ENCODE assay signal across 8 cellular contexts in genomic region chr16:53433509-53433908, GRCh38. TPM values are rescaled to one million over a fixed set of nuclear protein-coding genes. Genes with fewer than 3 reads are reported as not detected.
DNase-seq lines count a peak whose midpoint lies in the region; ATAC-seq, FAIRE-seq and TF ChIP-seq lines count a peak whose summit lies in the region.

No MANE protein-coding gene starts in this region.

- H3K27me3 Mint-ChIP-seq in activated naive CD4-positive, alpha-beta T cell treated with anti-CD3 and anti-CD28 coated beads, Interleukin-2, amount 10 ng/mL, durations not matched to agents 7 days and 5 days: peaks cover 9% of the 10 kb centered on the region

- peak overlapping the region; percentile 89; the same call in 1 of the 2 replicates for H3K4me3 ChIP-seq in GM12878
- no peak overlapping the region for H3K4me3 ChIP-seq in lung
- H3K4me3 ChIP-seq in upper lobe of left lung: peak overlapping the region in 3 of 4 donors; percentile 82 to 96 (median 94)
- no peak overlapping the region for H3K4me3 ChIP-seq in small intestine (ENCODE audit: low read depth in 1 of 2, low read length in 2 of 2)

- no peak for DNase-seq in activated naive CD4-positive, alpha-beta T cell treated with anti-CD3 and anti-CD28 coated beads, Interleukin-2, amount 10 ng/mL, durations not matched to agents 7 days and 5 days
- no peak for DNase-seq in activated naive CD4-positive, alpha-beta T cell treated with anti-CD3 and anti-CD28 coated beads, Interleukin-2, amount 50 U/mL, for 16 hours
- DNase-seq in GM12878 (ENCODE audit: low read depth, low spot score) (no peak), lung (ENCODE audit: low spot score) (peak; percentile 61), upper lobe of left lung (peak in 1 of 2 donors; percentile 57), midbrain (lab: John Stamatoyannopoulos, UW) (no peak), small intestine (no peak)

- ATAC-seq in GM12878 (no peak), lung (ENCODE audit: insufficient read depth, low FRiP score) (no peak), upper lobe of left lung (ENCODE audit: low FRiP score in 2 of 2) (peak in 1 of 2 donors; percentile 32), GM19395 (IDR thresholded peaks at IDR 0.05; ENCODE audit: unreplicated experiment) (no peak)

- no peaks in the 10 kb centered on the region for H4K20me1 ChIP-seq in GM12878 (ENCODE audit: control insufficient read depth, insufficient read depth)

- TF ChIP-seq CTCF in GM12878 (IDR thresholded peaks at IDR 0.05 in 2 of 3, conservative IDR thresholded peaks at IDR 0.05 in 1 of 3; ENCODE audit: control insufficient read depth in 2 of 3, extremely low read depth in 1 of 3, insufficient read depth in 1 of 3, low read depth in 3 of 3, low read length in 3 of 3): no peak
- no peak for TF ChIP-seq CTCF in lung (IDR thresholded peaks at IDR 0.05; ENCODE audit: control extremely low read depth, extremely low read depth)
- no peak for TF ChIP-seq CTCF in upper lobe of left lung (IDR thresholded peaks at IDR 0.05)

- H3K9ac ChIP-seq in GM12878 (ENCODE audit: control insufficient read depth, insufficient read depth, low read length): no peak overlapping the region

- H3K4me1 ChIP-seq in GM12878 (ENCODE audit: control insufficient read depth, insufficient read depth, low read length): no peaks in the 10 kb centered on the region
- no peaks in the 10 kb centered on the region for H3K4me1 ChIP-seq in lung (ENCODE audit: control insufficient read depth in 2 of 2, insufficient read depth in 2 of 2, low read length in 2 of 2)
- peaks cover 7 to 21% (median 15%) of the 10 kb centered on the region in 4 donors for H3K4me1 ChIP-seq in upper lobe of left lung
- H3K4me1 ChIP-seq in small intestine (ENCODE audit: control insufficient read depth in 2 of 2, insufficient read depth in 1 of 2, low read depth in 1 of 2, low read length in 1 of 2): peaks cover 0 to 4% of the 10 kb centered on the region in 2 donors

- peaks cover 37% of the 10 kb centered on the region for H3K4me1 Mint-ChIP-seq in activated naive CD4-positive, alpha-beta T cell treated with anti-CD3 and anti-CD28 coated beads, Interleukin-2, amount 10 ng/mL, durations not matched to agents 7 days and 5 days

- SMC1A ChIA-PET in GM12878 (lab: Charles Lee; ENCODE audit: uncharacterized antibody, unreplicated experiment): interaction anchor here (0.6 to 1.9 kb wide), 3 partner anchors 25 to 79 kb away, joined by 3 to 4 read pairs (median 3); no protein-coding TSS in a partner anchor

- CTCF ChIA-PET in activated naive CD4-positive, alpha-beta T cell treated with anti-CD3 and anti-CD28 coated beads, Interleukin-2, amount 10 ng/mL, durations not matched to agents 7 days and 5 days (lab: Charles Lee): interaction anchor here (1.0 kb wide), 1 partner anchor 70 kb away, joined by 5 read pairs; no protein-coding TSS in a partner anchor
- CTCF ChIA-PET in GM12878 (lab: Yijun Ruan, JAX): no interaction called here

- peaks cover 36% of the 10 kb centered on the region for H3K79me2 ChIP-seq in GM12878 (ENCODE audit: control insufficient read depth, insufficient read depth, low read length)

- peak overlapping the region; percentile 85 for H3K27ac Mint-ChIP-seq in activated naive CD4-positive, alpha-beta T cell treated with anti-CD3 and anti-CD28 coated beads, Interleukin-2, amount 10 ng/mL, durations not matched to agents 7 days and 5 days

- 93% methylated on average over 7 of the region's 7 CpGs for WGBS in GM12878 (ENCODE audit: insufficient coverage, insufficient replicate concordance, low lambda C conversion rate, missing lambda C conversion rate)
- WGBS in lung, 2 donors: 73 to 81% methylated on average over 7 of the region's 7 CpGs
- WGBS in upper lobe of left lung, 2 donors: 59 to 66% methylated on average over 7 of the region's 7 CpGs
- WGBS in small intestine, 3 donors: 69 to 95% (median 82%) methylated on average over 7 of the region's 7 CpGs

- TF ChIP-seq POLR2A in GM12878 (IDR thresholded peaks at IDR 0.05; ENCODE audit: low read depth, low read length) (no peak), upper lobe of left lung (IDR thresholded peaks at IDR 0.05) (peak in 1 of 4 donors; percentile 30)

- intact Hi-C loops in GM12878 (cut with micrococcal nuclease; ENCODE audit: unreplicated experiment): no loop called here

- peaks cover 26% of the 10 kb centered on the region for H3K36me3 Mint-ChIP-seq in activated naive CD4-positive, alpha-beta T cell treated with anti-CD3 and anti-CD28 coated beads, Interleukin-2, amount 10 ng/mL, durations not matched to agents 7 days and 5 days

- H2AFZ ChIP-seq in GM12878 (ENCODE audit: control insufficient read depth, low read depth, low read length): peak overlapping the region; percentile 72

- peaks cover 6% of the 10 kb centered on the region for H3K9me3 Mint-ChIP-seq in activated naive CD4-positive, alpha-beta T cell treated with anti-CD3 and anti-CD28 coated beads, Interleukin-2, amount 10 ng/mL, durations not matched to agents 7 days and 5 days

- H3K27ac ChIP-seq in GM12878 (ENCODE audit: control insufficient read depth, insufficient read depth) (no peak overlapping the region), lung (ENCODE audit: low read depth in 1 of 2, low read length in 1 of 2) (peak overlapping the region in 1 of 2 donors; percentile 45), upper lobe of left lung (peak overlapping the region; percentile 96 to 99 (median 98)), small intestine (ENCODE audit: low read depth in 1 of 2, low read length in 1 of 2) (no peak overlapping the region)

- TF ChIP-seq EP300 in GM12878 (IDR thresholded peaks at IDR 0.05; ENCODE audit: borderline replicate concordance in 1 of 2, control insufficient read depth in 1 of 2, low read depth in 2 of 2, low read length in 2 of 2) (no peak), upper lobe of left lung (IDR thresholded peaks at IDR 0.05) (no peak)

- H3K27me3 ChIP-seq in GM12878 (replicated peaks in 1 of 2; ENCODE audit: control insufficient read depth in 2 of 2, insufficient read depth in 2 of 2, low read length in 1 of 2) (no peaks in the 10 kb centered on the region), lung (ENCODE audit: control insufficient read depth, insufficient read depth) (no peaks in the 10 kb centered on the region), upper lobe of left lung (no peaks in the 10 kb centered on the region), small intestine (ENCODE audit: control insufficient read depth in 2 of 2, insufficient read depth in 2 of 2, low read length in 2 of 2) (no peaks in the 10 kb centered on the region)

- TF ChIP-seq RAD21 in GM12878 (IDR thresholded peaks at IDR 0.05; ENCODE audit: insufficient read depth, low read depth, low read length): no peak

- H3K4me3 Mint-ChIP-seq in activated naive CD4-positive, alpha-beta T cell treated with anti-CD3 and anti-CD28 coated beads, Interleukin-2, amount 10 ng/mL, durations not matched to agents 7 days and 5 days: peak overlapping the region; percentile 80

- H3K9me3 ChIP-seq in GM12878 (replicated peaks; ENCODE audit: control insufficient read depth, insufficient read depth, low read length) (no peaks in the 10 kb centered on the region), lung (ENCODE audit: control insufficient read depth in 2 of 2, insufficient read depth in 1 of 2, low read length in 1 of 2) (no peaks in the 10 kb centered on the region), upper lobe of left lung (peaks cover 0 to 7% (median 3%) of the 10 kb centered on the region in 4 donors), small intestine (ENCODE audit: control insufficient read depth, low read depth) (no peaks in the 10 kb centered on the region)

- H3K4me2 ChIP-seq in GM12878 (ENCODE audit: control insufficient read depth, insufficient read depth): no peak overlapping the region; the same call in 1 of the 2 replicates

- no TSS peak for BruUV-seq in GM12878 (replicated peaks; lab: Mats Ljungman, UMichigan)

- FAIRE-seq in GM12878 (lab: Jason Lieb, UNC) (no peak), small intestine (lab: Jason Lieb, UNC) (no peak)

- in situ Hi-C loops in GM12878 (cut with MboI): no loop called here

- RAD21 ChIA-PET in GM12878 (lab: Charles Lee; ENCODE audit: unreplicated experiment): interaction anchor here (3.9 kb wide), 1 partner anchor 70 kb away, joined by 20 read pairs; the partner anchor contains the start of gene AKTIP

- H3K36me3 ChIP-seq in GM12878 (ENCODE audit: control insufficient read depth in 2 of 2, insufficient read depth in 2 of 2, low read length in 1 of 2) (no peaks in the 10 kb centered on the region), lung (ENCODE audit: control insufficient read depth in 2 of 2, insufficient read depth in 2 of 2, low read length in 2 of 2) (no peaks in the 10 kb centered on the region), upper lobe of left lung (no peaks in the 10 kb centered on the region), small intestine (ENCODE audit: control insufficient read depth in 2 of 2, insufficient read depth in 2 of 2, low read length in 2 of 2) (no peaks in the 10 kb centered on the region)

- POLR2A ChIA-PET in GM12878 (lab: Charles Lee): interaction anchor here (0.9 to 3.6 kb wide), 4 partner anchors 20 to 245 kb away, joined by 3 to 13 read pairs (median 4); partner anchors contain the start of gene AKTIP

TF ChIP-seq in GM12878, 131 proteins besides CTCF, POLR2A, EP300 and RAD21 (continues in another document):
- TF ChIP-seq SUZ12 (IDR thresholded peaks at IDR 0.05; ENCODE audit: unreplicated experiment) (no peak), TBL1XR1 (IDR thresholded peaks at IDR 0.05; ENCODE audit: low read depth, low read length) (no peak)

RNA-seq across cellular contexts. Expression of gene RBL2, which starts 0.8 kb away (rescaled TPM):
- 234 and 242 TPM in 2 replicates for total RNA-seq in GM12878 (2013; cell fraction: nucleolus; rRNA removed)
- total RNA-seq in GM12878 (2014; rRNA removed) (35.7 and 47.3 TPM in 2 replicates), GM12878 (2014; rRNA removed; fragmentation: Illumina TruSeq; extraction: Trizol) (34.9 and 35.4 TPM in 2 replicates), GM12878 (2021) (34.8 and 35.1 TPM in 2 replicates), lung (100 to 1,000 TPM in 1 of 2 donors, 10 to 100 TPM in 1; 58.0 to 165 TPM), upper lobe of left lung (100 to 1,000 TPM in 2 of 6 donors, 10 to 100 TPM in 4; 69.2 to 164 (median 84.9) TPM)
- polyA plus RNA-seq in GM12878 (2011; ENCODE audit: low read depth): 20.0 TPM
- polyA plus RNA-seq in GM12878 (2011; rRNA removed) (107 and 128 TPM in 2 replicates), GM12878 (2014; fragmentation: Illumina TruSeq; extraction: Trizol) (46.2 and 61.4 TPM in 2 replicates), GM12878 (2014; fragmentation: Nextera tagmentation; extraction: Ambion mirVana) (10 to 100 TPM; 10.0 to 10.4 TPM), GM12878 (2014; rRNA removed) (34.9 and 45.9 TPM in 2 replicates), GM12878 (2016; fragmentation: Nextera tagmentation; extraction: Ambion mirVana) (10 to 100 TPM; 42.3 to 42.5 TPM), lung (10 to 100 TPM; 30.8 to 35.9 TPM), small intestine (10 to 100 TPM; 20.5 to 33.8 (median 23.3) TPM)
- 41.5 and 48.6 TPM in 2 replicates for polyA plus RNA-seq in GM12878 (2011; cell fraction: cytosol; rRNA removed)
- 194 and 278 TPM in 2 replicates for polyA plus RNA-seq in GM12878 (2011; cell fraction: nucleus; rRNA removed)
- 23.3 and 34.7 TPM in 2 replicates for polyA plus RNA-seq in GM12878 (2012)
- polyA minus RNA-seq in GM12878 (2011; rRNA and poly(A)+ RNA removed): 51.6 and 59.2 TPM in 2 replicates
- polyA minus RNA-seq in GM12878 (2011; cell fraction: cytosol; rRNA and poly(A)+ RNA removed): 26.2 and 26.9 TPM in 2 replicates
- polyA minus RNA-seq in GM12878 (2011; cell fraction: nucleus; rRNA and poly(A)+ RNA removed): 51.6 and 70.0 TPM in 2 replicates

Comparison
In these comparisons a context has a peak if more than half of its experiments do, and no peak if none do; other contexts are left out.
1. H3K27ac ChIP-seq: peak in upper lobe of left lung (4 of 4); none in GM12878 (single experiment) and small intestine (0 of 2).
2. H3K4me3 ChIP-seq: peak in GM12878 (single experiment) and upper lobe of left lung (3 of 4); none in lung (single experiment) and small intestine (0 of 2).